Comparison of ENCODE assay signal across 9 cellular contexts in the genomic region with DNA sequence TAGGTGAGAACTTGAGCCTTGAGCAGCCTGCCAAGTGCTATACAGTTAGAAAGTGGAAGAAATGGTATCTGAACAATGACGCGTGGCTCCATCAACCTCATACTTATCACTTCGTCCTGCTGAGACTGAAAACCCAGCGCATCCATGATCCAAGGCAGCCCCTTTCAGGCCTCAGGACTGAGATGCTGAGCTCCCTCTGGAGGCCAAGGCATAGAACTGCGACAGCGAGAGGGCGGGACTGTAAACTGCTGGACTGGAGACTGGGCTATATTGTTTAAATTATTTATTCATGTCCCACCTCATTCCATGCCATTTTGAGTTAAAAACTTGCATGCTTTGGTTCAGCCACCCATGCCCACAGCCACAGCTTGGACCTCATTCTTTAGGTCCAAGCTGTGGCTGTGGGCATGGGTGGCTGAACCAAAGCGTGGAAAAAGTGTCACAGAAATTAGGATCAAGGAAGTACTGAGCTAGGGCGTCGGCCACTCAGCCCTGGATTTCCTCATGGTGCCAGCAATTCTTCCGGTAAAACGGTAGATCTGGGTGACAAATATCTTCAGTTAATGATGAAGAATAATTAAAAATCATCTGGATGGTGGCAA.
DNase-seq lines count a peak whose midpoint lies in the region; ATAC-seq, FAIRE-seq and TF ChIP-seq lines count a peak whose summit lies in the region.
"Had no signal": no experiment of that assay in that cellular context is flagged by ENCODE, and none has a peak within 500 bp of the region (broad histone marks: within the 10 kb centered on the region; RNA-seq: fewer than 3 reads in every experiment).

No MANE protein-coding gene starts in this region.

- peaks cover 5 to 28% (median 27%) of the 10 kb centered on the region in 3 donors for H3K36me3 Mint-ChIP-seq in immature natural killer cell

- no peaks in the 10 kb centered on the region for H3K4me1 Mint-ChIP-seq in immature natural killer cell

- no peaks in the 10 kb centered on the region for H3K27me3 Mint-ChIP-seq in immature natural killer cell (ENCODE audit: low read depth in 3 of 3)

- DNase-seq in NCI-H524 (lab: John Stamatoyannopoulos, UW) (peak; percentile 10 to 31), NCI-H524 treated with DMSO at 0.1 percent for 48 hours (lab: John Stamatoyannopoulos, UW) (no peak), HTR-8/SVneo (ENCODE audit: insufficient read length, low spot score) (peak; percentile 8), right atrium auricular region (ENCODE audit: low spot score) (no peak), immature natural killer cell (no peak)
- DNase-seq in stimulated activated naive CD8-positive, alpha-beta T cell treated with anti-CD3 and anti-CD28 coated beads, Interleukin-15, Interleukin-2, amounts not matched to agents 100 U/mL and 50 U/mL, for 24 hours: peak; percentile 5

- no peak for ATAC-seq in stimulated activated naive CD8-positive, alpha-beta T cell treated with anti-CD3 and anti-CD28 coated beads, Interleukin-15, Interleukin-2, amounts not matched to agents 100 U/mL and 50 U/mL, for 24 hours
- no peak for ATAC-seq in GM19455 (IDR thresholded peaks at IDR 0.05; ENCODE audit: unreplicated experiment)

- H3K4me1 ChIP-seq in right atrium auricular region: peaks cover 0 to 3% of the 10 kb centered on the region in 2 donors

- H3K36me3 ChIP-seq in right atrium auricular region: no peaks in the 10 kb centered on the region

- H3K4me3 ChIP-seq in WI38 (ENCODE audit: low read depth, low read length): no peak overlapping the region
- no peak overlapping the region for H3K4me3 ChIP-seq in right atrium auricular region
- H3K4me3 ChIP-seq: skin epidermis had no signal

- peak; percentile 74 for TF ChIP-seq CTCF in WI38 (IDR thresholded peaks at IDR 0.05; ENCODE audit: low read depth, low read length)
- TF ChIP-seq CTCF in right atrium auricular region (IDR thresholded peaks at IDR 0.05): peak; percentile 42 to 68

- H3K9me3 Mint-ChIP-seq in immature natural killer cell: peaks cover 0 to 2% (median 0%) of the 10 kb centered on the region in 6 donors

- no peak overlapping the region for H3K27ac ChIP-seq in right atrium auricular region
- H3K27ac ChIP-seq: skin epidermis had no signal

- no peaks in the 10 kb centered on the region for H3K27me3 ChIP-seq in right atrium auricular region

- no peak overlapping the region for H3K27ac Mint-ChIP-seq in immature natural killer cell

- H3K4me3 Mint-ChIP-seq in immature natural killer cell: no peak overlapping the region

- FAIRE-seq in HTR-8/SVneo (lab: Jason Lieb, UNC): no peak

- no peaks in the 10 kb centered on the region for H3K9me3 ChIP-seq in right atrium auricular region

Comparison
In these comparisons a context has a peak if more than half of its experiments do, and no peak if none do; other contexts are left out.
1. DNase-seq: peak in NCI-H524 (2 of 2), HTR-8/SVneo (single experiment) and stimulated activated naive CD8-positive, alpha-beta T cell treated with anti-CD3 and anti-CD28 coated beads, Interleukin-15, Interleukin-2, amounts not matched to agents 100 U/mL and 50 U/mL, for 24 hours (single experiment); none in NCI-H524 treated with DMSO at 0.1 percent for 48 hours (single experiment), right atrium auricular region (single experiment) and immature natural killer cell (0 of 3).